8 cellular contexts compared by ENCODE assay signal in the genomic region with DNA sequence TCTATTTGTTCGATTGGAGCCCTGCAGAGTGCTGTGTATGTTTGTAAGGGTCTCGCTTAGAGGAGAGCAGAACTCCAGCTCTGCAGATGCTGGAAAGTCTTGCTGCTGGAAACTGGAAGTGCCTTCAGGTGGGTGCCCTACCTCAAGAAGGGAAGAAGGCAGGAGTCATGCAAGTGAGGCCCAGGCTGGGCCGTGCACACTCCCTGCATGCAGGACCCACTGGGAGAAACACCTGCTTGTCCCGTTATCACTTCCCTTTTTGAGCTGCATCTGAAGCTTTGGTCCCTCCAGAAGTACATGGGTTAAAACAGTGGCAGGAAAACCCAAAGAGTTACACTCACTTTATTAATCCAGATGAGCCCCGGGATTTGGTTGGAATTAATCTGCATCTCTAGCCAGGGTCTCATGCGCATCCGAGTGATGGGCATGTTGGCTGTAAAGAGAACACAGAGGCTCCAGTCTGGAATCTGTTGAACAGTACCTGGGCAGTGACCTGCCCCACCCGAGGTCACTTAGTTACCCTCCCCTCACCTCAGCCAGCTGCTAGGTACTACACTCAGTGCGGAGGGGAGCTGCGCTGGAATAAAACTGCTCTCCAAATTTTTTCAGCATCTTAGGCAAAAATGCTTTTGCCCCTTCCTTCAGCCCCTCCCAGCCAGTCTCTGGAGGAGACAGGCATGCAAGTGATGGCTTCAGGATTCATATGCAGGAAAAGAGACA. TPM values are rescaled to one million over a fixed set of nuclear protein-coding genes. Genes with fewer than 3 reads are reported as not detected.
DNase-seq lines count a peak whose midpoint lies in the region; ATAC-seq, FAIRE-seq and TF ChIP-seq lines count a peak whose summit lies in the region.

No MANE protein-coding gene starts in this region.

- ATAC-seq in HG02970 (IDR thresholded peaks at IDR 0.05; ENCODE audit: low FRiP score, unreplicated experiment) (no peak), HG03196 (IDR thresholded peaks at IDR 0.05; ENCODE audit: unreplicated experiment) (no peak), GM21529 (IDR thresholded peaks at IDR 0.05; ENCODE audit: unreplicated experiment) (no peak)

- no peaks in the 10 kb centered on the region for H3K27me3 ChIP-seq in SJSA1 (replicated peaks)
- no peaks in the 10 kb centered on the region for H3K27me3 ChIP-seq in endocrine pancreas (ENCODE audit: control insufficient read depth, insufficient read depth, low read length)

- intact Hi-C loops in posterior vena cava (cut with DNase I): loop anchor here in 1 of 2 donors (1.0 kb wide), 1 partner anchor 14 kb away; no protein-coding TSS in a partner anchor

- peaks cover 62% of the 10 kb centered on the region for H3K36me3 ChIP-seq in SJSA1
- H3K36me3 ChIP-seq in endocrine pancreas (ENCODE audit: control insufficient read depth, insufficient read depth, low read length): peaks cover 3% of the 10 kb centered on the region

- TF ChIP-seq POLR2A in GM12891 (IDR thresholded peaks at IDR 0.05; ENCODE audit: low read depth, low read length): no peak

- H3K27ac ChIP-seq in SJSA1: no peak overlapping the region

- H3K9ac ChIP-seq in endocrine pancreas (ENCODE audit: control insufficient read depth, insufficient read depth, low read length): peak overlapping the region; percentile 13

- DNase-seq in GM12891 (ENCODE audit: insufficient read length, low spot score): no peak
- peak in 1 of 2 experiments; percentile 34 for DNase-seq in SJSA1 (ENCODE audit: low read depth in 1 of 2, low spot score in 2 of 2)
- peak; percentile 52 for DNase-seq in posterior vena cava (ENCODE audit: low spot score)
- DNase-seq in cortex of kidney (lab: John Stamatoyannopoulos, UW): no peak

- H3K4me1 ChIP-seq in SJSA1 (replicated peaks) (peaks cover 34% of the 10 kb centered on the region), endocrine pancreas (ENCODE audit: control insufficient read depth, insufficient read depth, low read length) (peaks cover 9% of the 10 kb centered on the region)

- peak; percentile 77 for FAIRE-seq in GM12891 (lab: Jason Lieb, UNC)

- H3K9me3 ChIP-seq in SJSA1 (replicated peaks) (no peaks in the 10 kb centered on the region), endocrine pancreas (ENCODE audit: control insufficient read depth, low read length) (no peaks in the 10 kb centered on the region)

- peak overlapping the region; percentile 92 for H3K4me3 ChIP-seq in SJSA1
- H3K4me3 ChIP-seq in endocrine pancreas (ENCODE audit: control insufficient read depth, insufficient read depth, low read length): peak overlapping the region; percentile 72

TF ChIP-seq in GM12891, 5 proteins besides CTCF, POLR2A, EP300 and RAD21:
- TF ChIP-seq POU2F2 (IDR thresholded peaks at IDR 0.05; ENCODE audit: low read depth, low read length) (no peak), PAX5 (IDR thresholded peaks at IDR 0.05; ENCODE audit: insufficient read depth, low read length, severe bottlenecking) (no peak), TAF1 (IDR thresholded peaks at IDR 0.05; ENCODE audit: low read depth, low read length) (no peak; the same call in 1 of the 2 replicates), SPI1 (IDR thresholded peaks at IDR 0.05; ENCODE audit: low read depth, low read length) (peak; percentile 92), POLR2AphosphoS5 (IDR thresholded peaks at IDR 0.05; ENCODE audit: low read depth, low read length) (0 out of 2 replicates have a peak, but pooled peaks have one; percentile 3)

RNA-seq across cellular contexts. Expression of gene IRF1, which starts 1.4 kb away (rescaled TPM):
- polyA plus RNA-seq in GM12891 (2012; ENCODE audit: low read depth, missing spikeins): 30.8 TPM
- total RNA-seq in SJSA1 (2014; rRNA removed; shearing (Covaris generic)): 16.0 and 18.4 TPM in 2 replicates
- 10 to 100 TPM; 18.7 to 20.5 TPM for total RNA-seq in posterior vena cava

RNA-seq across cellular contexts. Expression of gene IL5, which starts 54.1 kb away (rescaled TPM):
- polyA plus RNA-seq in GM12891 (2012; ENCODE audit: low read depth, missing spikeins): not detected
- not detected in 2 replicates for total RNA-seq in SJSA1 (2014; rRNA removed; shearing (Covaris generic))
- total RNA-seq in posterior vena cava: not detected
